Comparison of ENCODE assay signal across 1 cellular context in the genomic region with DNA sequence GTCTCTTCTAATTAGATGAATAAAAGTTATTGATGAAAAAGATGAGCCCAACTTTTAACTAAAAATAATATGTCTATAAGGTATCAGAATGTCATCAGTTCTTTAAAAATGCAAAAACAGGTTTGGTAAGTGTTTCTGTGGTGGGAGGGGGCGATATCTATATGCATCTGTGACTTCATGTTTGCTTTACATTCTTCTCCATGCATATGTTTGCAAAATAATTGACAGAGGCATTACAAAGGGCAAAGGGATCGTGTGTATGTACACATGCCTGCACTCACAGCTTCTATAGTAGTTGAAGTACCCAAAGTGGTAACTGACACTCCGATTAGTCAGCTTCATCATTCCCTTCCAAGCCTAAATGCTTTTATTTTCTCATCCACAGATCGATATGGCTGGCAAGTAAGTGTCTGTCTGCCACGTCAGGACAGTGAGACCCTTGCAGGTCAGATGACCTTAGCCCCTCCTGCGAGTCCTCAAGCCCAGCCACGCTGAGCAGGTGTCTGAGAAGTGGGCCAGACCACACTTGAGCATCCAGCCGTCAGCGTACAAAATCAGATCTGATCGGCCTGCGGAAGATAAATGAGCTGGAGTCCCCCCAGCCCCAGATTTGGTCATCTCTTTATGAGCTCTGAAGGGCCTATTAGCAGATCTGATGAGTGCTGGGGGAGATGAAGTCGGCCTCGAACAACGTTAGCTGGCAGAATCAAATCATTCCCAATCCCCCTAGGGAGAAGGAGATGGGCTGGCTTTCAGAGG.
TF ChIP-seq lines count a peak whose summit lies in the region.

No MANE protein-coding gene starts in this region.

TF ChIP-seq in GM23338, 12 proteins besides CTCF, POLR2A, EP300 and RAD21:
- TF ChIP-seq, protein P1, sequence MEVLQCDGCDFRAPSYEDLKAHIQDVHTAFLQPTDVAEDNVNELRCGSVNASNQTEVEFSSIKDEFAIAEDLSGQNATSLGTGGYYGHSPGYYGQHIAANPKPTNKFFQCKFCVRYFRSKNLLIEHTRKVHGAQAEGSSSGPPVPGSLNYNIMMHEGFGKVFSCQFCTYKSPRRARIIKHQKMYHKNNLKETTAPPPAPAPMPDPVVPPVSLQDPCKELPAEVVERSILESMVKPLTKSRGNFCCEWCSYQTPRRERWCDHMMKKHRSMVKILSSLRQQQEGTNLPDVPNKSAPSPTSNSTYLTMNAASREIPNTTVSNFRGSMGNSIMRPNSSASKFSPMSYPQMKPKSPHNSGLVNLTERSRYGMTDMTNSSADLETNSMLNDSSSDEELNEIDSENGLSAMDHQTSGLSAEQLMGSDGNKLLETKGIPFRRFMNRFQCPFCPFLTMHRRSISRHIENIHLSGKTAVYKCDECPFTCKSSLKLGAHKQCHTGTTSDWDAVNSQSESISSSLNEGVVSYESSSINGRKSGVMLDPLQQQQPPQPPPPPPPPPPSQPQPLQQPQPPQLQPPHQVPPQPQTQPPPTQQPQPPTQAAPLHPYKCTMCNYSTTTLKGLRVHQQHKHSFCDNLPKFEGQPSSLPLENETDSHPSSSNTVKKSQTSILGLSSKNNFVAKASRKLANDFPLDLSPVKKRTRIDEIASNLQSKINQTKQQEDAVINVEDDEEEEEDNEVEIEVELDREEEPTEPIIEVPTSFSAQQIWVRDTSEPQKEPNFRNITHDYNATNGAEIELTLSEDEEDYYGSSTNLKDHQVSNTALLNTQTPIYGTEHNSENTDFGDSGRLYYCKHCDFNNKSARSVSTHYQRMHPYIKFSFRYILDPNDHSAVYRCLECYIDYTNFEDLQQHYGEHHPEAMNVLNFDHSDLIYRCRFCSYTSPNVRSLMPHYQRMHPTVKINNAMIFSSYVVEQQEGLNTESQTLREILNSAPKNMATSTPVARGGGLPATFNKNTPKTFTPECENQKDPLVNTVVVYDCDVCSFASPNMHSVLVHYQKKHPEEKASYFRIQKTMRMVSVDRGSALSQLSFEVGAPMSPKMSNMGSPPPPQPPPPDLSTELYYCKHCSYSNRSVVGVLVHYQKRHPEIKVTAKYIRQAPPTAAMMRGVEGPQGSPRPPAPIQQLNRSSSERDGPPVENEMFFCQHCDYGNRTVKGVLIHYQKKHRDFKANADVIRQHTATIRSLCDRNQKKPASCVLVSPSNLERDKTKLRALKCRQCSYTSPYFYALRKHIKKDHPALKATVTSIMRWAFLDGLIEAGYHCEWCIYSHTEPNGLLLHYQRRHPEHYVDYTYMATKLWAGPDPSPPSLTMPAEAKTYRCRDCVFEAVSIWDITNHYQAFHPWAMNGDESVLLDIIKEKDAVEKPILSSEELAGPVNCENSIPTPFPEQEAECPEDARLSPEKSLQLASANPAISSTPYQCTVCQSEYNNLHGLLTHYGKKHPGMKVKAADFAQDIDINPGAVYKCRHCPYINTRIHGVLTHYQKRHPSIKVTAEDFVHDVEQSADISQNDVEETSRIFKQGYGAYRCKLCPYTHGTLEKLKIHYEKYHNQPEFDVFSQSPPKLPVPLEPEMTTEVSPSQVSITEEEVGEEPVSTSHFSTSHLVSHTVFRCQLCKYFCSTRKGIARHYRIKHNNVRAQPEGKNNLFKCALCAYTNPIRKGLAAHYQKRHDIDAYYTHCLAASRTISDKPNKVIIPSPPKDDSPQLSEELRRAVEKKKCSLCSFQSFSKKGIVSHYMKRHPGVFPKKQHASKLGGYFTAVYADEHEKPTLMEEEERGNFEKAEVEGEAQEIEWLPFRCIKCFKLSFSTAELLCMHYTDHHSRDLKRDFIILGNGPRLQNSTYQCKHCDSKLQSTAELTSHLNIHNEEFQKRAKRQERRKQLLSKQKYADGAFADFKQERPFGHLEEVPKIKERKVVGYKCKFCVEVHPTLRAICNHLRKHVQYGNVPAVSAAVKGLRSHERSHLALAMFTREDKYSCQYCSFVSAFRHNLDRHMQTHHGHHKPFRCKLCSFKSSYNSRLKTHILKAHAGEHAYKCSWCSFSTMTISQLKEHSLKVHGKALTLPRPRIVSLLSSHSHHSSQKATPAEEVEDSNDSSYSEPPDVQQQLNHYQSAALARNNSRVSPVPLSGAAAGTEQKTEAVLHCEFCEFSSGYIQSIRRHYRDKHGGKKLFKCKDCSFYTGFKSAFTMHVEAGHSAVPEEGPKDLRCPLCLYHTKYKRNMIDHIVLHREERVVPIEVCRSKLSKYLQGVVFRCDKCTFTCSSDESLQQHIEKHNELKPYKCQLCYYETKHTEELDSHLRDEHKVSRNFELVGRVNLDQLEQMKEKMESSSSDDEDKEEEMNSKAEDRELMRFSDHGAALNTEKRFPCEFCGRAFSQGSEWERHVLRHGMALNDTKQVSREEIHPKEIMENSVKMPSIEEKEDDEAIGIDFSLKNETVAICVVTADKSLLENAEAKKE (CRISPR knock-in tag; IDR thresholded peaks at IDR 0.05): no peak
- TF ChIP-seq STAT1 (IDR thresholded peaks at IDR 0.05; ENCODE audit: unreplicated experiment) (no peak), ZNF114 (CRISPR knock-in tag; IDR thresholded peaks at IDR 0.05) (no peak), NANOG (IDR thresholded peaks at IDR 0.05; ENCODE audit: borderline replicate concordance) (no peak), EZH2phosphoT487 (IDR thresholded peaks at IDR 0.05; ENCODE audit: unreplicated experiment) (no peak), ZNF331 (CRISPR knock-in tag; IDR thresholded peaks at IDR 0.05; ENCODE audit: low read depth) (no peak)
